Comparison of ENCODE assay signal across 18 cellular contexts in the genomic region with DNA sequence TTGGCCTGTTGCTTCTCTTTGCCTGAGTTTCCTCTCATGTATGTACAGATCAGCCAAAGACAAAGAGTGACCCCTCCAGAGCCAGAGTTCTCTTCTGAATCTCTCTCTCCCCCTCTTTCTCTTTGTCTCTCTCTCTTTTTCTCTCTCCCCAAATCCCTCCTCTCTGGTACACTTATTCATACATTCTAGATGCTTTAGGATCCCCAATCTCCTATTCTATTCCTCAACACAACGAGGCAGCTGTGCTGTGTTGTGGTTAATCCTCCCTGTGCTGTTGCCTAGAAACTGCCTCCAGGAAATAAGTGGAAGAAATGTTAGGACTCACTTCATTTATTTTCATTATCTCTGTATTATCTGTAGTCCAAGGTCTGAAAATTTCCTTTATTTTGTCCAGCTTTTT.
DNase-seq lines count a peak whose midpoint lies in the region; ATAC-seq, FAIRE-seq and TF ChIP-seq lines count a peak whose summit lies in the region.
"Had no signal": no experiment of that assay in that cellular context is flagged by ENCODE, and none has a peak within 500 bp of the region (broad histone marks: within the 10 kb centered on the region; RNA-seq: fewer than 3 reads in every experiment).

No MANE protein-coding gene starts in this region.

- no peak overlapping the region for H2BK5ac ChIP-seq in mesendoderm (ENCODE audit: low read length)

- H2BK120ac ChIP-seq in mesendoderm (ENCODE audit: low read depth, low read length), result no peak overlapping the region

- FAIRE-seq in HepG2 (lab: Jason Lieb, UNC) (no peak), astrocyte (lab: Jason Lieb, UNC) (no peak)
- FAIRE-seq: GM19239, HTR-8/SVneo had no signal

- CTCF ChIA-PET in HepG2 (lab: Yijun Ruan, JAX; ENCODE audit: low intra/inter-chr PET ratio, low total read pairs), result no interaction called here

- ATAC-seq in HepG2 (no peak), right lobe of liver (no peak)
- ATAC-seq in naive thymus-derived CD8-positive, alpha-beta T cell, result no peak

- H3K4me3 Mint-ChIP-seq in astrocyte (ENCODE audit: unreplicated experiment) (no peak overlapping the region), neural crest cell (no peak overlapping the region)
- no peak overlapping the region for H3K4me3 Mint-ChIP-seq in naive thymus-derived CD8-positive, alpha-beta T cell
- H3K4me3 Mint-ChIP-seq: CD4-positive, CD25-positive, alpha-beta regulatory T cell; HFFc6 had no signal

- POLR2A ChIA-PET in HepG2 (lab: Yijun Ruan, JAX), result no interaction called here
- POLR2A ChIA-PET in naive thymus-derived CD8-positive, alpha-beta T cell (lab: Charles Lee), result no interaction called here

- H3K27ac Mint-ChIP-seq in astrocyte (ENCODE audit: unreplicated experiment) (peak overlapping the region; percentile 6), neural crest cell (ENCODE audit: unreplicated experiment) (peak overlapping the region; percentile 39)
- no peak overlapping the region for H3K27ac Mint-ChIP-seq in naive thymus-derived CD8-positive, alpha-beta T cell
- H3K27ac Mint-ChIP-seq: CD4-positive, CD25-positive, alpha-beta regulatory T cell; HFFc6 had no signal

- H3K36me3 ChIP-seq in HepG2 (replicated peaks in 1 of 2; ENCODE audit: control insufficient read depth in 1 of 2, insufficient read depth in 2 of 2, low read length in 2 of 2) (no peaks in the 10 kb centered on the region), right lobe of liver (no peaks in the 10 kb centered on the region), astrocyte (ENCODE audit: insufficient read depth, low read length) (no peaks in the 10 kb centered on the region), mesendoderm (ENCODE audit: control insufficient read depth, insufficient read depth, low read length) (no peaks in the 10 kb centered on the region)
- H3K36me3 ChIP-seq: BLaER1 had no signal

- H3K4ac ChIP-seq in mesendoderm (ENCODE audit: low read depth, low read length), result no peak overlapping the region

- H4K8ac ChIP-seq in mesendoderm (ENCODE audit: low read depth, low read length), result no peak overlapping the region

- no peak overlapping the region for H3K56ac ChIP-seq in mesendoderm (ENCODE audit: low read length)

- 0% methylated on average over 1 of the region's 1 CpG for WGBS in HepG2 (ENCODE audit: low lambda C conversion rate)
- WGBS in right lobe of liver (ENCODE audit: insufficient coverage, low coverage, low lambda C conversion rate, missing lambda C conversion rate), result 8% methylated on average over 1 of the region's 1 CpG
- WGBS in mesendoderm (ENCODE audit: extremely low coverage, insufficient coverage, low lambda C conversion rate), result no CpG with 5 or more reads among the region's 1 CpG

- TF ChIP-seq CTCF in HepG2 (CRISPR knock-in tag; IDR thresholded peaks at IDR 0.05) (no peak), right lobe of liver (IDR thresholded peaks at IDR 0.05) (no peak), astrocyte (IDR thresholded peaks at IDR 0.05; ENCODE audit: insufficient read depth, low read depth, low read length) (no peak), neural crest cell (conservative IDR thresholded peaks at IDR 0.05) (no peak)

- TF ChIP-seq RAD21 in HepG2 (CRISPR knock-in tag; IDR thresholded peaks at IDR 0.05), result no peak

- H3K27me3 ChIP-seq in HepG2 (ENCODE audit: control insufficient read depth in 1 of 2, insufficient read depth in 2 of 2, low read length in 2 of 2) (peaks cover 0 to under 1% of the 10 kb centered on the region in 2 experiments; a peak in 3 of 5 replicates), right lobe of liver (no peaks in the 10 kb centered on the region), astrocyte (ENCODE audit: insufficient read depth, low read length) (no peaks in the 10 kb centered on the region), mesendoderm (ENCODE audit: insufficient read depth, low read length, poor library complexity) (no peaks in the 10 kb centered on the region)
- H3K27me3 ChIP-seq: BLaER1 had no signal

- no peak overlapping the region for H3K27ac ChIP-seq in HepG2 (ENCODE audit: extremely low read length, insufficient read depth, low read length)
- no peak overlapping the region for H3K27ac ChIP-seq in right lobe of liver
- H3K27ac ChIP-seq in astrocyte (ENCODE audit: low read depth, low read length), result no peak overlapping the region
- H3K27ac ChIP-seq in mesendoderm (ENCODE audit: low read depth, low read length), result no peak overlapping the region
- H3K27ac ChIP-seq: BLaER1 had no signal

- no peaks in the 10 kb centered on the region for H3K79me2 ChIP-seq in HepG2 (ENCODE audit: insufficient read depth, low read length)
- H3K79me2 ChIP-seq in astrocyte (ENCODE audit: insufficient read depth, low read length), result no peaks in the 10 kb centered on the region
- no peaks in the 10 kb centered on the region for H3K79me2 ChIP-seq in mesendoderm (ENCODE audit: control insufficient read depth, insufficient read depth, low read length)

- H4K5ac ChIP-seq in mesendoderm (ENCODE audit: low read length), result no peak overlapping the region

- peaks cover 10% of the 10 kb centered on the region for H3K27me3 Mint-ChIP-seq in astrocyte (ENCODE audit: low read depth, unreplicated experiment)
- peaks cover 24% of the 10 kb centered on the region for H3K27me3 Mint-ChIP-seq in neural crest cell (ENCODE audit: low read depth)
- peaks cover 0 to 7% (median 0%) of the 10 kb centered on the region in 5 donors for H3K27me3 Mint-ChIP-seq in naive thymus-derived CD8-positive, alpha-beta T cell

- BruUV-seq in HepG2 (replicated peaks; lab: Mats Ljungman, UMichigan), result no TSS peak

- H3K4me1 Mint-ChIP-seq in astrocyte (ENCODE audit: low read depth, unreplicated experiment) (peaks cover 7% of the 10 kb centered on the region), neural crest cell (peaks cover 8% of the 10 kb centered on the region)
- H3K4me1 Mint-ChIP-seq in naive thymus-derived CD8-positive, alpha-beta T cell, result peaks cover 2 to 8% (median 6%) of the 10 kb centered on the region in 4 donors

- H4K20me1 ChIP-seq in HepG2 (ENCODE audit: insufficient read depth, low read length) (no peaks in the 10 kb centered on the region), astrocyte (ENCODE audit: insufficient read depth, low read length) (no peaks in the 10 kb centered on the region)
- H4K20me1 ChIP-seq: BLaER1 had no signal

- no peak for DNase-seq in HepG2 (ENCODE audit: low spot score)
- DNase-seq in right lobe of liver, result no peak
- DNase-seq in astrocyte (ENCODE audit: low read depth), result no peak
- DNase-seq in neural crest cell (ENCODE audit: low read depth, low spot score), result no peak
- no peak for DNase-seq in naive thymus-derived CD8-positive, alpha-beta T cell
- DNase-seq in SHP77 treated with DMSO at 0.1 percent for 48 hours (lab: John Stamatoyannopoulos, UW), result no peak
- no peak for DNase-seq in mesendoderm
- DNase-seq: 8988T; AML-193; Calu3; CD4-positive, CD25-positive, alpha-beta regulatory T cell; DMS 273 treated with DMSO at 0.1 percent for 48 hours; GF-D8; HCEC 1CT; HFFc6 had no signal

- no peaks in the 10 kb centered on the region for H3K79me1 ChIP-seq in mesendoderm (ENCODE audit: low read length)

- no peak overlapping the region for H3K18ac ChIP-seq in mesendoderm (ENCODE audit: low read length)

- H3K4me3 ChIP-seq in HepG2 (replicated peaks in 1 of 3; ENCODE audit: insufficient read depth in 1 of 3, low read depth in 2 of 3, low read length in 3 of 3) (no peak overlapping the region), right lobe of liver (no peak overlapping the region), astrocyte (ENCODE audit: insufficient read depth, low read depth, low read length) (no peak overlapping the region), mesendoderm (ENCODE audit: low read length) (no peak overlapping the region)
- H3K4me3 ChIP-seq: BLaER1 had no signal

- TF ChIP-seq POLR2A in HepG2 (IDR thresholded peaks at IDR 0.05; ENCODE audit: insufficient read depth in 1 of 2, low read depth in 2 of 2, low read length in 2 of 2), result no peak
- TF ChIP-seq POLR2A in right lobe of liver (IDR thresholded peaks at IDR 0.05), result no peak

- TF ChIP-seq EP300 in HepG2 (IDR thresholded peaks at IDR 0.05; ENCODE audit: low read depth in 2 of 2, low read length in 2 of 2) (no peak), HepG2 (CRISPR knock-in tag; IDR thresholded peaks at IDR 0.05; ENCODE audit: borderline replicate concordance) (no peak)

- H3K36me3 Mint-ChIP-seq in astrocyte (ENCODE audit: low read depth, unreplicated experiment), result no peaks in the 10 kb centered on the region
- no peaks in the 10 kb centered on the region for H3K36me3 Mint-ChIP-seq in neural crest cell (ENCODE audit: low read depth)
- no peaks in the 10 kb centered on the region for H3K36me3 Mint-ChIP-seq in naive thymus-derived CD8-positive, alpha-beta T cell
- H3K36me3 Mint-ChIP-seq: CD4-positive, CD25-positive, alpha-beta regulatory T cell had no signal

- no peak overlapping the region for H2AK5ac ChIP-seq in mesendoderm (ENCODE audit: low read length)

- no peaks in the 10 kb centered on the region for H3K9me3 Mint-ChIP-seq in astrocyte (ENCODE audit: unreplicated experiment)
- no peaks in the 10 kb centered on the region for H3K9me3 Mint-ChIP-seq in neural crest cell
- no peaks in the 10 kb centered on the region for H3K9me3 Mint-ChIP-seq in naive thymus-derived CD8-positive, alpha-beta T cell
- H3K9me3 Mint-ChIP-seq: CD4-positive, CD25-positive, alpha-beta regulatory T cell had no signal

- H2BK15ac ChIP-seq in mesendoderm (replicated peaks; ENCODE audit: low read depth), result no peak overlapping the region

- H3K9me3 ChIP-seq in HepG2 (ENCODE audit: low read length), result no peaks in the 10 kb centered on the region
- H3K9me3 ChIP-seq in right lobe of liver, result no peaks in the 10 kb centered on the region
- no peaks in the 10 kb centered on the region for H3K9me3 ChIP-seq in astrocyte (ENCODE audit: insufficient read depth, low read depth, low read length)
- H3K9me3 ChIP-seq: BLaER1 had no signal

- H3K4me2 ChIP-seq in HepG2 (ENCODE audit: low read depth, low read length), result no peak overlapping the region
- H3K4me2 ChIP-seq in astrocyte (ENCODE audit: low read length), result no peak overlapping the region
- no peak overlapping the region for H3K4me2 ChIP-seq in mesendoderm (ENCODE audit: low read length)
- H3K4me2 ChIP-seq: BLaER1 had no signal

- no peak overlapping the region for H3K23ac ChIP-seq in mesendoderm (ENCODE audit: low read length)

- intact Hi-C loops in HepG2 (cut with micrococcal nuclease; ENCODE audit: unreplicated experiment), result no loop called here
- intact Hi-C loops in right lobe of liver (cut with DNase I), result no loop called here

- no peak overlapping the region for H3K9ac ChIP-seq in HepG2 (ENCODE audit: insufficient read depth, low read depth, low read length)
- no peak overlapping the region for H3K9ac ChIP-seq in astrocyte (ENCODE audit: low read length)
- H3K9ac ChIP-seq in mesendoderm (ENCODE audit: low read length), result no peak overlapping the region
- H3K9ac ChIP-seq: BLaER1 had no signal

- in situ Hi-C loops in HepG2 (cut with HindIII; ENCODE audit: extremely low pct_ligation_motif_present, low pct_unique_long_range_greater_than_20kb), result no loop called here

- H3K4me1 ChIP-seq in HepG2 (ENCODE audit: insufficient read depth, low read length), result no peaks in the 10 kb centered on the region
- H3K4me1 ChIP-seq in right lobe of liver, result no peaks in the 10 kb centered on the region
- no peaks in the 10 kb centered on the region for H3K4me1 ChIP-seq in astrocyte (ENCODE audit: insufficient read depth, low read length)
- no peaks in the 10 kb centered on the region for H3K4me1 ChIP-seq in mesendoderm (ENCODE audit: control insufficient read depth, low read depth, low read length)
- H3K4me1 ChIP-seq: BLaER1 had no signal

- H2AFZ ChIP-seq in HepG2 (ENCODE audit: low read length) (no peak overlapping the region), astrocyte (ENCODE audit: low read depth, low read length) (no peak overlapping the region)

Comparison
In these comparisons a context has a peak if more than half of its experiments do, and no peak if none do; other contexts are left out.
1. H3K27ac Mint-ChIP-seq: peak in astrocyte (single experiment) and neural crest cell (single experiment); none in naive thymus-derived CD8-positive, alpha-beta T cell (0 of 10).